1 cellular context compared by ENCODE assay signal in genomic region chr3:25481402-25481801, GRCh38.
TF ChIP-seq lines count a peak whose summit lies in the region.

No MANE protein-coding gene starts in this region.

TF ChIP-seq in SK-N-SH, 30 proteins besides CTCF, POLR2A, EP300 and RAD21:
- no peak for TF ChIP-seq IRF3 (IDR thresholded peaks at IDR 0.05; ENCODE audit: low read depth, low read length)
- no peak for TF ChIP-seq MXI1 (IDR thresholded peaks at IDR 0.05; ENCODE audit: low read depth, low read length)
- no peak for TF ChIP-seq YY1 (IDR thresholded peaks at IDR 0.05; ENCODE audit: low read depth)
- TF ChIP-seq RFX5 (IDR thresholded peaks at IDR 0.05; ENCODE audit: low read length), result no peak
- TF ChIP-seq MAX (IDR thresholded peaks at IDR 0.05; ENCODE audit: low read depth), result no peak
- TF ChIP-seq TCF12 (IDR thresholded peaks at IDR 0.05), result no peak
- no peak for TF ChIP-seq RCOR1 (IDR thresholded peaks at IDR 0.05; ENCODE audit: low read length)
- TF ChIP-seq TAF1 (IDR thresholded peaks at IDR 0.05; ENCODE audit: borderline replicate concordance, low read depth, low read length), result no peak
